In genomic region chr2:96537734-96538486, GRCh38 we compare ENCODE assay signal across 8 cellular contexts. TPM values are rescaled to one million over a fixed set of nuclear protein-coding genes. Genes with fewer than 3 reads are reported as not detected.
DNase-seq lines count a peak whose midpoint lies in the region; ATAC-seq and TF ChIP-seq lines count a peak whose summit lies in the region.

No MANE protein-coding gene starts in this region.

- H3K9ac ChIP-seq in subcutaneous abdominal adipose tissue (ENCODE audit: low read length in 5 of 5) = peak overlapping the region; percentile 38 to 84 (median 83)

- POLR2A ChIA-PET in CD4-positive, alpha-beta memory T cell (lab: Charles Lee; ENCODE audit: partially characterized antibody) = interaction anchor here (0.8 to 17.7 kb wide), 38 partner anchors 12 to 575 kb away, joined by 3 to 320 read pairs (median 6); partner anchors contain the start of genes ANKRD36, ANKRD39, CNNM3 and CNNM4
- POLR2A ChIA-PET in PC-9 (lab: Charles Lee; ENCODE audit: unreplicated experiment) = no interaction called here

- H3K9me2 ChIP-seq in PC-9 (ENCODE audit: insufficient read depth) = no peaks in the 10 kb centered on the region

- no peak overlapping the region for H2AFZ ChIP-seq in PC-9

- peak overlapping the region; percentile 81 to 97 for H3K4me3 ChIP-seq in CD4-positive, alpha-beta memory T cell (ENCODE audit: low read length in 2 of 2)
- H3K4me3 ChIP-seq in PC-9 (peak overlapping the region; percentile 70; the same call in 1 of the 2 replicates), right lobe of liver (peak overlapping the region; percentile 90 to 98 (median 91)), subcutaneous abdominal adipose tissue (ENCODE audit: low read depth in 1 of 5, low read length in 5 of 5) (peak overlapping the region; percentile 74 to 93 (median 82))

- H3K4me1 ChIP-seq in CD4-positive, alpha-beta memory T cell (ENCODE audit: insufficient read depth, low read length) = peaks cover 53% of the 10 kb centered on the region
- H3K4me1 ChIP-seq in PC-9 (replicated peaks; ENCODE audit: insufficient read depth) = peaks cover 39% of the 10 kb centered on the region
- no peaks in the 10 kb centered on the region for H3K4me1 ChIP-seq in right lobe of liver
- peaks cover 24 to 80% (median 66%) of the 10 kb centered on the region in 5 donors for H3K4me1 ChIP-seq in subcutaneous abdominal adipose tissue (ENCODE audit: control insufficient read depth in 5 of 5, insufficient read depth in 5 of 5, low read length in 5 of 5)

- BruUV-seq in PC-9 (replicated peaks; lab: Mats Ljungman, UMichigan) = no TSS peak

- H3K27ac ChIP-seq in CD4-positive, alpha-beta memory T cell (ENCODE audit: low read depth, low read length) = peak overlapping the region; percentile 94
- H3K27ac ChIP-seq in PC-9 (no peak overlapping the region), right lobe of liver (peak overlapping the region; percentile 85 to 98 (median 91)), subcutaneous abdominal adipose tissue (ENCODE audit: low read depth, low read length) (peak overlapping the region; percentile 60)

- peak overlapping the region; percentile 98 to 100 (median 99) for H3K27ac Mint-ChIP-seq in CD4-positive, alpha-beta memory T cell

- H3K27me3 ChIP-seq in CD4-positive, alpha-beta memory T cell (ENCODE audit: insufficient read depth, low read length) = no peaks in the 10 kb centered on the region
- H3K27me3 ChIP-seq in PC-9 (ENCODE audit: insufficient read depth, low read depth) = no peaks in the 10 kb centered on the region
- no peaks in the 10 kb centered on the region for H3K27me3 ChIP-seq in right lobe of liver
- peaks cover 0 to 6% (median 0%) of the 10 kb centered on the region in 5 donors for H3K27me3 ChIP-seq in subcutaneous abdominal adipose tissue (ENCODE audit: control insufficient read depth in 5 of 5, insufficient read depth in 4 of 5, low read length in 5 of 5)

- H3K9me3 Mint-ChIP-seq in CD4-positive, alpha-beta memory T cell = peaks cover 0 to 1% (median 0%) of the 10 kb centered on the region in 8 donors

- CTCF ChIA-PET in CD4-positive, alpha-beta memory T cell (lab: Charles Lee; ENCODE audit: partially characterized antibody) = interaction anchor here (1.0 to 15.1 kb wide), 11 partner anchors 9 to 574 kb away, joined by 3 to 169 read pairs (median 5); partner anchors contain the start of genes ANKRD36 and CNNM4
- CTCF ChIA-PET in PC-9 (lab: Charles Lee) = no interaction called here

- no peaks in the 10 kb centered on the region; the same call in 1 of the 2 replicates for H3K79me2 ChIP-seq in PC-9 (ENCODE audit: low read depth)

- H3F3A ChIP-seq in PC-9 (ENCODE audit: insufficient read depth, low read depth) = peaks cover 33% of the 10 kb centered on the region

- peak overlapping the region; percentile 91 to 98 (median 96) for H3K4me3 Mint-ChIP-seq in CD4-positive, alpha-beta memory T cell

- peaks cover 4 to 36% of the 10 kb centered on the region in 2 donors for H3K36me3 Mint-ChIP-seq in CD4-positive, alpha-beta memory T cell

- no peak for TF ChIP-seq CTCF in PC-9 (conservative IDR thresholded peaks at IDR 0.05)
- TF ChIP-seq CTCF in right lobe of liver (IDR thresholded peaks at IDR 0.05) = no peak

- no peaks in the 10 kb centered on the region for H3K9me3 ChIP-seq in CD4-positive, alpha-beta memory T cell (ENCODE audit: control insufficient read depth in 1 of 2, low read length in 2 of 2)
- H3K9me3 ChIP-seq in PC-9 (ENCODE audit: insufficient read depth, low read depth) (no peaks in the 10 kb centered on the region), right lobe of liver (no peaks in the 10 kb centered on the region), subcutaneous abdominal adipose tissue (ENCODE audit: control insufficient read depth in 5 of 5, low read length in 5 of 5) (no peaks in the 10 kb centered on the region)

- peak overlapping the region; percentile 91 for H3K4me2 ChIP-seq in PC-9

- H3K4me1 Mint-ChIP-seq in CD4-positive, alpha-beta memory T cell = peaks cover 23 to 67% (median 42%) of the 10 kb centered on the region in 4 donors

- H3K36me3 ChIP-seq in CD4-positive, alpha-beta memory T cell (ENCODE audit: insufficient read depth, low read length) = peaks cover 2% of the 10 kb centered on the region
- H3K36me3 ChIP-seq in PC-9 (ENCODE audit: low read depth) (no peaks in the 10 kb centered on the region), right lobe of liver (no peaks in the 10 kb centered on the region), subcutaneous abdominal adipose tissue (ENCODE audit: control insufficient read depth in 5 of 5, insufficient read depth in 5 of 5, low read length in 5 of 5) (peaks cover 0 to 6% (median 3%) of the 10 kb centered on the region in 5 donors)

- peak in 1 of 4 donors; percentile 1 for ATAC-seq in right lobe of liver
- no peak for ATAC-seq in HG03520 (IDR thresholded peaks at IDR 0.05; ENCODE audit: unreplicated experiment)
- no peak for ATAC-seq in HG02884 (IDR thresholded peaks at IDR 0.05; ENCODE audit: unreplicated experiment)
- no peak for ATAC-seq in HG03108 (IDR thresholded peaks at IDR 0.05; ENCODE audit: unreplicated experiment)

- H4K20me1 ChIP-seq in PC-9 (ENCODE audit: insufficient read depth) = peaks cover 4% of the 10 kb centered on the region; the same call in 1 of the 2 replicates

- intact Hi-C loops in CD4-positive, alpha-beta memory T cell (cut with micrococcal nuclease) = loop anchor here (1.0 to 5.0 kb wide), 10 partner anchors 11 to 424 kb away; partner anchors contain the start of genes CIAO1, CNNM4, DUSP2 and KANSL3
- intact Hi-C loops in PC-9 (cut with micrococcal nuclease; ENCODE audit: unreplicated experiment) (no loop called here), right lobe of liver (cut with DNase I) (no loop called here)

- 42% methylated on average over 2 of the region's 36 CpGs for WGBS in right lobe of liver (ENCODE audit: insufficient coverage, low coverage, low lambda C conversion rate, missing lambda C conversion rate)

- TF ChIP-seq POLR2A in right lobe of liver (IDR thresholded peaks at IDR 0.05) = no peak

- no peaks in the 10 kb centered on the region for H3K27me3 Mint-ChIP-seq in CD4-positive, alpha-beta memory T cell

- peak; percentile 76 to 83 (median 76) for DNase-seq in CD4-positive, alpha-beta memory T cell
- DNase-seq in PC-9 (no peak), astrocyte of the hippocampus (ENCODE audit: low read depth, low spot score) (peak; percentile 34), right lobe of liver (peak in 1 of 3 donors; percentile 45)

RNA-seq across cellular contexts. Expression of gene ARID5A, which starts 1.4 kb away (rescaled TPM):
- total RNA-seq in CD4-positive, alpha-beta memory T cell = 10 to 100 TPM; 80.0 to 83.8 TPM
- 10 to 100 TPM; 31.4 to 69.6 TPM for polyA plus RNA-seq in CD4-positive, alpha-beta memory T cell
- 5.1 and 6.0 TPM in 2 replicates for total RNA-seq in PC-9 (2021)
- 10 to 100 TPM; 13.2 to 23.1 (median 16.9) TPM for total RNA-seq in right lobe of liver

RNA-seq across cellular contexts. Expression of gene NEURL3, which starts 32.8 kb away (rescaled TPM):
- under 1 TPM in 1 of 2 experiments, not detected in 1; 0.22 TPM for total RNA-seq in CD4-positive, alpha-beta memory T cell
- not detected for polyA plus RNA-seq in CD4-positive, alpha-beta memory T cell
- total RNA-seq in PC-9 (2021) (0.48 and 0.63 TPM in 2 replicates), right lobe of liver (1 to 10 TPM in 3 of 6 experiments, under 1 TPM in 3; 0.23 to 3.0 (median 1.4) TPM)

Comparison
In these comparisons a context has a peak if more than half of its experiments do, and no peak if none do; other contexts are left out.
1. DNase-seq: peak in CD4-positive, alpha-beta memory T cell (5 of 5) and astrocyte of the hippocampus (single experiment); none in PC-9 (0 of 2).
2. Peak in every context shown above with its lines, with median percentiles within 50 percentile points of each other: H3K4me3 ChIP-seq.